16 cellular contexts compared by ENCODE assay signal in genomic region chr5:137603891-137604290, GRCh38.
DNase-seq lines count a peak whose midpoint lies in the region; ATAC-seq and TF ChIP-seq lines count a peak whose summit lies in the region.
"Had no signal": no experiment of that assay in that cellular context is flagged by ENCODE, and none has a peak within 500 bp of the region (broad histone marks: within the 10 kb centered on the region; RNA-seq: fewer than 3 reads in every experiment).

No MANE protein-coding gene starts in this region.

- no peak for ATAC-seq in activated CD8-positive, alpha-beta memory T cell treated with anti-CD3 and anti-CD28 coated beads, Interleukin-2, amount 10 ng/mL, durations not matched to agents 7 days and 5 days
- ATAC-seq: CD8-positive, alpha-beta T cell; GM12878 had no signal

- no peak for TF ChIP-seq CTCF in coronary artery (IDR thresholded peaks at IDR 0.05)

- no peak overlapping the region for H3K4me3 Mint-ChIP-seq in activated CD8-positive, alpha-beta memory T cell treated with anti-CD3 and anti-CD28 coated beads, Interleukin-2, amount 10 ng/mL, durations not matched to agents 7 days and 5 days
- H3K4me3 Mint-ChIP-seq: B cell; CD4-positive, alpha-beta T cell; CD8-positive, alpha-beta T cell had no signal

- H3K4me3 ChIP-seq in coronary artery = no peak overlapping the region
- H3K4me3 ChIP-seq: A549; BLaER1 treated with 17β-estradiol and CSF1 and Interleukin-3, amounts not matched to agents 10 nM and 100 nM; GM12878 had no signal

- H3K27me3 Mint-ChIP-seq in activated CD8-positive, alpha-beta memory T cell treated with anti-CD3 and anti-CD28 coated beads, Interleukin-2, amount 10 ng/mL, durations not matched to agents 7 days and 5 days = peaks cover 48% of the 10 kb centered on the region

- DNase-seq in activated CD8-positive, alpha-beta memory T cell treated with anti-CD3 and anti-CD28 coated beads, Interleukin-2, amount 10 ng/mL, durations not matched to agents 7 days and 5 days = peak; percentile 26
- no peak for DNase-seq in activated CD8-positive, alpha-beta memory T cell treated with anti-CD3 and anti-CD28 coated beads, Interleukin-2, amount 50 U/mL, for 48 hours
- DNase-seq in ecto neural progenitor cell (ENCODE audit: low spot score) (peak; percentile 25), HCEC 1CT (no peak), coronary artery (ENCODE audit: low spot score) (no peak)
- DNase-seq: AML-193; Caco-2; CD4-positive, alpha-beta T cell; CD8-positive, alpha-beta T cell; GDM1 had no signal

- H3K27ac ChIP-seq in coronary artery = no peak overlapping the region
- H3K27ac ChIP-seq: 22Rv1; A549; BLaER1 treated with 17β-estradiol and CSF1 and Interleukin-3, amounts not matched to agents 10 nM and 100 nM; C4-2B had no signal

- no peaks in the 10 kb centered on the region for H3K36me3 Mint-ChIP-seq in activated CD8-positive, alpha-beta memory T cell treated with anti-CD3 and anti-CD28 coated beads, Interleukin-2, amount 10 ng/mL, durations not matched to agents 7 days and 5 days
- H3K36me3 Mint-ChIP-seq: CD8-positive, alpha-beta T cell had no signal

- CTCF ChIA-PET in activated CD8-positive, alpha-beta memory T cell treated with anti-CD3 and anti-CD28 coated beads, Interleukin-2, amount 10 ng/mL, durations not matched to agents 7 days and 5 days (lab: Charles Lee) = no interaction called here

- no peak overlapping the region for H3K27ac Mint-ChIP-seq in activated CD8-positive, alpha-beta memory T cell treated with anti-CD3 and anti-CD28 coated beads, Interleukin-2, amount 10 ng/mL, durations not matched to agents 7 days and 5 days
- H3K27ac Mint-ChIP-seq: B cell; CD4-positive, alpha-beta T cell; CD8-positive, alpha-beta T cell had no signal

- H3K9me3 Mint-ChIP-seq in activated CD8-positive, alpha-beta memory T cell treated with anti-CD3 and anti-CD28 coated beads, Interleukin-2, amount 10 ng/mL, durations not matched to agents 7 days and 5 days (ENCODE audit: low read depth) = no peaks in the 10 kb centered on the region
- H3K9me3 Mint-ChIP-seq: CD4-positive, alpha-beta T cell; CD8-positive, alpha-beta T cell had no signal

- H3K4me1 Mint-ChIP-seq in activated CD8-positive, alpha-beta memory T cell treated with anti-CD3 and anti-CD28 coated beads, Interleukin-2, amount 10 ng/mL, durations not matched to agents 7 days and 5 days = no peaks in the 10 kb centered on the region
- H3K4me1 Mint-ChIP-seq: B cell had no signal

Comparison
In these comparisons a context has a peak if more than half of its experiments do, and no peak if none do; other contexts are left out.
1. DNase-seq: peak in activated CD8-positive, alpha-beta memory T cell treated with anti-CD3 and anti-CD28 coated beads, Interleukin-2, amount 10 ng/mL, durations not matched to agents 7 days and 5 days (single experiment) and ecto neural progenitor cell (single experiment); none in activated CD8-positive, alpha-beta memory T cell treated with anti-CD3 and anti-CD28 coated beads, Interleukin-2, amount 50 U/mL, for 48 hours (single experiment), HCEC 1CT (single experiment) and coronary artery (single experiment).